Comparison of ENCODE assay signal across 8 cellular contexts in genomic region chr3:22089284-22089683, GRCh38.
DNase-seq lines count a peak whose midpoint lies in the region; ATAC-seq and TF ChIP-seq lines count a peak whose summit lies in the region.

No MANE protein-coding gene starts in this region.

- no peak overlapping the region for H3K27ac ChIP-seq in dorsolateral prefrontal cortex
- H3K27ac ChIP-seq in psoas muscle: no peak overlapping the region

- no peaks in the 10 kb centered on the region for H3K9me3 ChIP-seq in psoas muscle

- H3K9me3 Mint-ChIP-seq in activated T-helper 2 cell treated with anti-CD3 and anti-CD28 coated beads, Interferon-gamma antibody, Interleukin-2, Interleukin-4, amounts not matched to agents 10 μg/mL and 5 μg/mL and 100 μg/mL, durations not matched to agents 14 hours and 24 hours and 36 hours: peaks cover 4% of the 10 kb centered on the region
- H3K9me3 Mint-ChIP-seq in T-cell: peaks cover 0 to 5% (median 2%) of the 10 kb centered on the region in 3 donors

- no peaks in the 10 kb centered on the region for H3K36me3 Mint-ChIP-seq in activated T-helper 2 cell treated with anti-CD3 and anti-CD28 coated beads, Interferon-gamma antibody, Interleukin-2, Interleukin-4, amounts not matched to agents 10 μg/mL and 5 μg/mL and 100 μg/mL, durations not matched to agents 14 hours and 24 hours and 36 hours (ENCODE audit: low read depth)
- H3K36me3 Mint-ChIP-seq in T-cell: no peaks in the 10 kb centered on the region

- 9 to 15% (median 15%) methylated on average over 4 of the region's 4 CpGs for WGBS in psoas muscle, 3 donors

- TF ChIP-seq CTCF in dorsolateral prefrontal cortex (IDR thresholded peaks at IDR 0.05 in 54 of 56, conservative IDR thresholded peaks at IDR 0.05 in 2 of 56; ENCODE audit: low read depth in 1 of 56, partially characterized antibody in 56 of 56) (peak in 36 of 56 donors; percentile 10 to 63 (median 34)), psoas muscle (IDR thresholded peaks at IDR 0.05) (peak; percentile 29)

- POLR2A ChIA-PET in T-cell (lab: Charles Lee): no interaction called here

- CTCF ChIA-PET in T-cell (lab: Charles Lee): no interaction called here

- peak; percentile 91 for ATAC-seq in GM18873 (IDR thresholded peaks at IDR 0.05; ENCODE audit: low FRiP score, unreplicated experiment)
- ATAC-seq in HG03025 (IDR thresholded peaks at IDR 0.05; ENCODE audit: low FRiP score, unreplicated experiment): peak; percentile 81
- ATAC-seq in psoas muscle: no peak
- ATAC-seq in T-cell (replicated peaks in 1 of 4): no peak

- no peaks in the 10 kb centered on the region for H3K27me3 Mint-ChIP-seq in activated T-helper 2 cell treated with anti-CD3 and anti-CD28 coated beads, Interferon-gamma antibody, Interleukin-2, Interleukin-4, amounts not matched to agents 10 μg/mL and 5 μg/mL and 100 μg/mL, durations not matched to agents 14 hours and 24 hours and 36 hours (ENCODE audit: low read depth)
- no peaks in the 10 kb centered on the region for H3K27me3 Mint-ChIP-seq in T-cell

- intact Hi-C loops in dorsolateral prefrontal cortex (cut with DNase I): loop anchor here in 1 of 2 donors (10.0 kb wide), 1 partner anchor 866 kb away; no protein-coding TSS in a partner anchor
- intact Hi-C loops in psoas muscle (cut with DNase I): no loop called here
- intact Hi-C loops in activated T-helper 2 cell treated with anti-CD3 and anti-CD28 coated beads, Interferon-gamma antibody, Interleukin-2, Interleukin-4, amounts not matched to agents 10 μg/mL and 5 μg/mL and 100 μg/mL, durations not matched to agents 14 hours and 24 hours and 36 hours (cut with micrococcal nuclease): no loop called here

- no peaks in the 10 kb centered on the region for H3K36me3 ChIP-seq in psoas muscle (ENCODE audit: insufficient read depth in 1 of 2, low read depth in 1 of 2)

- no peaks in the 10 kb centered on the region for H3K27me3 ChIP-seq in dorsolateral prefrontal cortex
- no peaks in the 10 kb centered on the region for H3K27me3 ChIP-seq in psoas muscle (ENCODE audit: insufficient read depth in 3 of 3, low read length in 2 of 3)

- no peaks in the 10 kb centered on the region for H3K4me1 Mint-ChIP-seq in activated T-helper 2 cell treated with anti-CD3 and anti-CD28 coated beads, Interferon-gamma antibody, Interleukin-2, Interleukin-4, amounts not matched to agents 10 μg/mL and 5 μg/mL and 100 μg/mL, durations not matched to agents 14 hours and 24 hours and 36 hours (ENCODE audit: low read depth)
- no peaks in the 10 kb centered on the region for H3K4me1 Mint-ChIP-seq in T-cell

- H3K4me3 Mint-ChIP-seq in activated T-helper 2 cell treated with anti-CD3 and anti-CD28 coated beads, Interferon-gamma antibody, Interleukin-2, Interleukin-4, amounts not matched to agents 10 μg/mL and 5 μg/mL and 100 μg/mL, durations not matched to agents 14 hours and 24 hours and 36 hours (ENCODE audit: low read depth): no peak overlapping the region
- no peak overlapping the region for H3K4me3 Mint-ChIP-seq in T-cell

- no peak overlapping the region for H3K27ac Mint-ChIP-seq in activated T-helper 2 cell treated with anti-CD3 and anti-CD28 coated beads, Interferon-gamma antibody, Interleukin-2, Interleukin-4, amounts not matched to agents 10 μg/mL and 5 μg/mL and 100 μg/mL, durations not matched to agents 14 hours and 24 hours and 36 hours
- no peak overlapping the region for H3K27ac Mint-ChIP-seq in T-cell

- H3K4me1 ChIP-seq in psoas muscle: peaks cover 6% of the 10 kb centered on the region

- DNase-seq in COLO668 (lab: John Stamatoyannopoulos, UW; ENCODE audit: unreplicated experiment) (peak; percentile 43), NCI-H345 (lab: John Stamatoyannopoulos, UW) (peak; percentile 45), dorsolateral prefrontal cortex (no peak), psoas muscle (no peak), T-cell (no peak)
- no peak for DNase-seq in activated T-helper 2 cell treated with anti-CD3 and anti-CD28 coated beads, Interferon-gamma antibody, Interleukin-2, Interleukin-4, amounts not matched to agents 10 μg/mL and 5 μg/mL and 100 μg/mL, durations not matched to agents 14 hours and 24 hours and 36 hours (ENCODE audit: low spot score)

- no peak overlapping the region for H3K4me3 ChIP-seq in dorsolateral prefrontal cortex
- no peak overlapping the region for H3K4me3 ChIP-seq in psoas muscle

Comparison
In these comparisons a context has a peak if more than half of its experiments do, and no peak if none do; other contexts are left out.
1. DNase-seq: peak in COLO668 (single experiment) and NCI-H345 (single experiment); none in dorsolateral prefrontal cortex (0 of 10), psoas muscle (0 of 2), activated T-helper 2 cell treated with anti-CD3 and anti-CD28 coated beads, Interferon-gamma antibody, Interleukin-2, Interleukin-4, amounts not matched to agents 10 μg/mL and 5 μg/mL and 100 μg/mL, durations not matched to agents 14 hours and 24 hours and 36 hours (single experiment) and T-cell (0 of 34).
2. ATAC-seq: peak in GM18873 (single experiment) and HG03025 (single experiment); none in psoas muscle (0 of 4) and T-cell (0 of 4).